Comparison of ENCODE assay signal across 2 cellular contexts in the genomic region with DNA sequence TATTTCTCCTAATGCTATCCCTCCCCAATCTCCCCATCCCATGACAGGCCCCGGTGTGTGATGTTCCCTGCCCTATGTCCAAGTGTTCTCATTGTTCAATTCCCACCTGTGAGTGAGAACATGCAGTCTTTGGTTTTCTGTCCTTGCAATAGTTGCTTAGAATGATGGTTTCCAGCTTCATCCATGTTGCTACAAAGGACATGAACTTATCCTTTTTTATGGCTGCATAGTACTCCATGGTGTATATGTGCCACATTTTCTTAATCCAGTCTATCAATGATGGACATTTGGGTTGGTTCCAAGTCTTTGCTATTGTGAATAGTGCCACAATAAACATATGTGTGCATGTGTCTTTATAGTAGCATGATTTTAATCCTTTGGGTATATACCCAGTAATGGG. TPM values are rescaled to one million over a fixed set of nuclear protein-coding genes. Genes with fewer than 3 reads are reported as not detected.
DNase-seq lines count a peak whose midpoint lies in the region; ATAC-seq, FAIRE-seq and TF ChIP-seq lines count a peak whose summit lies in the region.
"Not testable (repeated sequence)": the region's sequence is repeated elsewhere in the genome, so short reads cannot be mapped to it uniquely, and the experiment has no call there.

No MANE protein-coding gene starts in this region.

- not testable (repeated sequence) for FAIRE-seq in K562 (lab: Jason Lieb, UNC)

- not testable (repeated sequence) for H3K9ac ChIP-seq in K562 (ENCODE audit: insufficient read depth in 1 of 2, low read depth in 2 of 2, low read length in 2 of 2)

- not testable (repeated sequence) for H3K9me3 ChIP-seq in HEK293 (ENCODE audit: control insufficient read depth, insufficient read depth, low read depth, low read length); K562 (replicated peaks; ENCODE audit: control insufficient read depth, insufficient read depth, low read depth, low read length)

- ATAC-seq in K562 = not testable (repeated sequence)

- H3K4me1 ChIP-seq in HEK293 (ENCODE audit: control insufficient read depth, insufficient read depth, low read length); K562 (replicated peaks in 1 of 2; ENCODE audit: control insufficient read depth in 2 of 2, insufficient read depth in 2 of 2, low read length in 2 of 2): not testable (repeated sequence)

- not testable (repeated sequence) for BruUV-seq in K562 (replicated peaks; lab: Mats Ljungman, UMichigan)

- 0% methylated on average over 1 of the region's 1 CpG for WGBS in K562 (ENCODE audit: insufficient coverage, low coverage, missing lambda C conversion rate)

- not testable (repeated sequence) for DNase-seq in K562 (ENCODE audit: extremely low read depth in 1 of 4, low spot score in 3 of 4)

- not testable (repeated sequence) for H4K20me1 ChIP-seq in K562 (replicated peaks; ENCODE audit: control insufficient read depth, insufficient read depth, low read length)

- TF ChIP-seq EP300 in K562 (IDR thresholded peaks at IDR 0.05; ENCODE audit: low read length) = not testable (repeated sequence)

- not testable (repeated sequence) for H3K79me2 ChIP-seq in K562 (ENCODE audit: control insufficient read depth, insufficient read depth, low read length)

- not testable (repeated sequence) for H3K4me2 ChIP-seq in K562 (ENCODE audit: insufficient read depth, low read length)

- POLR2A ChIA-PET in HEK293 (lab: Yijun Ruan, JAX); K562 (lab: Yijun Ruan, JAX): not testable (repeated sequence)

- not testable (repeated sequence) for TF ChIP-seq POLR2A in K562 (conservative IDR thresholded peaks at IDR 0.05)

- not testable (repeated sequence) for H3K36me3 ChIP-seq in HEK293 (ENCODE audit: control insufficient read depth in 2 of 2, insufficient read depth in 1 of 2, low read length in 2 of 2); K562 (ENCODE audit: control insufficient read depth, insufficient read depth, low read length)

- not testable (repeated sequence) for H3K27me3 ChIP-seq in K562 (ENCODE audit: control insufficient read depth in 2 of 2, insufficient read depth in 2 of 2, low read length in 2 of 2)

- not testable (repeated sequence) for H3K9me1 ChIP-seq in K562 (ENCODE audit: control insufficient read depth, insufficient read depth, low read length)

- intact Hi-C loops in K562 (cut with micrococcal nuclease) = loop anchor here (10.0 kb wide), 1 partner anchor 1560 kb away; no protein-coding TSS in a partner anchor

- not testable (repeated sequence) for TF ChIP-seq RAD21 in K562 (CRISPR knock-in tag; conservative IDR thresholded peaks at IDR 0.05 in 1 of 2, IDR thresholded peaks at IDR 0.05 in 1 of 2)

- CTCF ChIA-PET in HEK293 (lab: Yijun Ruan, JAX); K562 (lab: Yijun Ruan, JAX; ENCODE audit: low intra/inter-chr PET ratio): not testable (repeated sequence)

- in situ Hi-C loops in K562 (cut with MboI) = not testable (repeated sequence)

- H3K27ac ChIP-seq in HEK293 (ENCODE audit: extremely low read depth, low read depth, low read length); K562 (ENCODE audit: extremely low read depth, low read depth, low read length): not testable (repeated sequence)

- TF ChIP-seq CTCF in HEK293 (tag by site-specific recombination; IDR thresholded peaks at IDR 0.05); K562 (IDR thresholded peaks at IDR 0.05 in 2 of 3, conservative IDR thresholded peaks at IDR 0.05 in 1 of 3; ENCODE audit: insufficient read depth in 2 of 3, low read depth in 1 of 3, low read length in 3 of 3): not testable (repeated sequence)

- not testable (repeated sequence) for H2AFZ ChIP-seq in K562 (ENCODE audit: low read depth, low read length)

- not testable (repeated sequence) for H3K4me3 ChIP-seq in HEK293 (ENCODE audit: low read depth, low read length); K562

TF ChIP-seq in HEK293, 187 proteins besides CTCF, POLR2A, EP300 and RAD21:
- peak; percentile 56 for TF ChIP-seq ZNF146 (tag by site-specific recombination; IDR thresholded peaks at IDR 0.05)
- TF ChIP-seq, protein P1, sequence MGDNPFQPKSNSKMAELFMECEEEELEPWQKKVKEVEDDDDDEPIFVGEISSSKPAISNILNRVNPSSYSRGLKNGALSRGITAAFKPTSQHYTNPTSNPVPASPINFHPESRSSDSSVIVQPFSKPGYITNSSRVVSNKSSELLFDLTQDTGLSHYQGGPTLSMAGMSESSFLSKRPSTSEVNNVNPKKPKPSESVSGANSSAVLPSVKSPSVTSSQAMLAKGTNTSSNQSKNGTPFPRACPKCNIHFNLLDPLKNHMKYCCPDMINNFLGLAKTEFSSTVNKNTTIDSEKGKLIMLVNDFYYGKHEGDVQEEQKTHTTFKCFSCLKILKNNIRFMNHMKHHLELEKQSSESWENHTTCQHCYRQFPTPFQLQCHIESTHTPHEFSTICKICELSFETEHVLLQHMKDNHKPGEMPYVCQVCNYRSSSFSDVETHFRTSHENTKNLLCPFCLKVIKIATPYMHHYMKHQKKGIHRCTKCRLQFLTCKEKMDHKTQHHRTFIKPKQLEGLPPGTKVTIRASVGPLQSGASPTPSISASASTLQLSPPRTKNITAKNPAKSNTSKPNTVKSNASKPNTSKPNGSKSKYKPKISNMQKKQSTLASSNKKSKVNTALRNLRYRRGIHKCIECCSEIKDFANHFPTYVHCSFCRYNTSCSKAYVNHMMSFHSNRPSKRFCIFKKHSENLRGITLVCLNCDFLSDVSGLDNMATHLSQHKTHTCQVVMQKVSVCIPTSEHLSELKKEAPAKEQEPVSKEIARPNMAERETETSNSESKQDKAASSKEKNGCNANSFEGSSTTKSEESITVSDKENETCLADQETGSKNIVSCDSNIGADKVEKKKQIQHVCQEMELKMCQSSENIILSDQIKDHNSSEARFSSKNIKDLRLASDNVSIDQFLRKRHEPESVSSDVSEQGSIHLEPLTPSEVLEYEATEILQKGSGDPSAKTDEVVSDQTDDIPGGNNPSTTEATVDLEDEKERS (tag by site-specific recombination; IDR thresholded peaks at IDR 0.05) = 0 out of 2 replicates have a peak, but pooled peaks have one; percentile 12

TF ChIP-seq in K562, 482 proteins besides CTCF, POLR2A, EP300 and RAD21:
- TF ChIP-seq RBM25 (IDR thresholded peaks at IDR 0.05; ENCODE audit: low read depth, low read length, severe bottlenecking) (peak; percentile 10), ZNF146 (CRISPR knock-in tag; IDR thresholded peaks at IDR 0.05; ENCODE audit: unreplicated experiment) (peak; percentile 77)

RNA-seq across cellular contexts. Expression of gene RIOK2, which starts 51.3 kb away (rescaled TPM):
- total RNA-seq in K562 (2011; cell fraction: chromatin; rRNA removed; ENCODE audit: low replicate concordance) = 24.7 and 80.5 TPM in 2 replicates
- 16.5 and 27.8 TPM in 2 replicates for total RNA-seq in K562 (2011; cell fraction: nucleolus; rRNA removed)
- 34.5 and 35.2 TPM in 2 replicates for total RNA-seq in K562 (2011; cell fraction: nucleoplasm; rRNA removed)
- total RNA-seq in K562 (2014; rRNA removed) (33.1 and 33.6 TPM in 2 replicates), K562 (2014; rRNA removed; fragmentation: Illumina TruSeq; extraction: Trizol) (54.0 and 58.7 TPM in 2 replicates), K562 (2015; rRNA removed; fragmentation: Illumina TruSeq; extraction: Trizol) (37.9 and 47.8 TPM in 2 replicates), K562 (2021) (44.0 and 46.6 TPM in 2 replicates)
- polyA plus RNA-seq in K562 (2011; rRNA removed) (31.6 and 47.1 TPM in 2 replicates), K562 (2014; fragmentation: Illumina TruSeq; extraction: Trizol) (22.9 and 24.4 TPM in 2 replicates), K562 (2014; fragmentation: Nextera tagmentation; extraction: Ambion mirVana) (10 to 100 TPM; 81.6 to 97.6 TPM), K562 (2014; rRNA removed) (43.4 and 50.5 TPM in 2 replicates)
- 3.2 and 7.1 TPM in 2 replicates for polyA plus RNA-seq in K562 (2011; cell fraction: cytosol; rRNA removed)
- polyA plus RNA-seq in K562 (2011; cell fraction: nucleus; rRNA removed) = 14.7 and 18.4 TPM in 2 replicates
- polyA plus RNA-seq in K562 (2012) = 28.8 and 35.1 TPM in 2 replicates
- 49.1 and 62.6 TPM in 2 replicates for polyA minus RNA-seq in K562 (2011; rRNA and poly(A)+ RNA removed)
- polyA minus RNA-seq in K562 (2011; cell fraction: cytosol; rRNA and poly(A)+ RNA removed) = 12.4 and 13.8 TPM in 2 replicates
- polyA minus RNA-seq in K562 (2011; cell fraction: nucleus; rRNA and poly(A)+ RNA removed) = 44.8 and 75.5 TPM in 2 replicates
